ENCODE assay signal across 10 cellular contexts in the genomic region with DNA sequence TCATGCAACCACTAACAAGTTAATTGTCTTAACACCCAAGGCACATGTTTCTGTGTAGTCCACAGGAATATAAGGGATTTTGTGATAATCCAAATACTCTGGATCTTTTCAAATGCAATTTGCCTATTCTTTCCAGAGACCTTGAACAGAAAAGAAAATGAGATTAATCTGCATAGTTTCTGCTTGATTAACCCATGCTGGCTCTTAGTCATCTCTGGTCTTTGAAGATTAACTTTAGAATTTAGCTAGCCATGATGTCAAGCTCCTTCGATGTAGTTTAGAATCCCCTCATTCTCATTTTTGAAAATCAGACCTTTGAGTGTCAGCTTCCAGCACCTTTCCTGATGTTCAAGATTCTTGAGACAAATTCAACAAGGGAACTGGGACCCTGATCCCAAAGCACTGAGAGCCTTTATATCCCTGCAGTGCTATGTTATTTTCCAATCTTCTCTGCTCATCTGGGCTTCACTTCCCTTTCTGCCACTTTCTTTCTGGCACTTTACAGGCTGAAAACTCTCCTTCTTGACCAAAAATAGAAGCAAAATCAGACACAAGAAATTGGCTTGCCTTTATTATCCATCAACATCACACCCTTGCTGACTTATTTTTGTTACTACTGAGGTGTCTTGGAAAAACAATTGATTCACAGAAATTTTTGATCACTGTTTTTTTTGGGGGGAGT.
A peak's percentile ranks its signal among the peaks of the same experiment; 100 is the strongest.
DNase-seq lines count a peak whose midpoint lies in the region; ATAC-seq, FAIRE-seq and TF ChIP-seq lines count a peak whose summit lies in the region.
"Had no signal": no experiment of that assay in that cellular context is flagged by ENCODE, and none has a peak within 500 bp of the region (broad histone marks: within the 10 kb centered on the region; RNA-seq: fewer than 3 reads in every experiment).

No MANE protein-coding gene starts in this region.

- H3K27me3 ChIP-seq in BE2C: no peaks in the 10 kb centered on the region
- H3K27me3 ChIP-seq: right atrium auricular region had no signal

- no peaks in the 10 kb centered on the region for H3K36me3 ChIP-seq in BE2C

- no peak overlapping the region for H3K4me3 ChIP-seq in BE2C (ENCODE audit: low read depth, low read length)
- H3K4me3 ChIP-seq: right atrium auricular region had no signal

- TF ChIP-seq CTCF in GM20000 (IDR thresholded peaks at IDR 0.05; ENCODE audit: extremely low read depth, missing control alignments) (no peak), BE2C (IDR thresholded peaks at IDR 0.05; ENCODE audit: low read depth, low read length) (no peak)

- DNase-seq in GM12891 (ENCODE audit: insufficient read length, low spot score) (no peak), GM20000 (ENCODE audit: low spot score) (peak; percentile 36), astrocyte of the hippocampus (ENCODE audit: low read depth, low spot score) (peak; percentile 61), BE2C (no peak)
- DNase-seq in stimulated activated CD4-positive, alpha-beta T cell treated with anti-CD3 and anti-CD28 coated beads, Interleukin-15, amount 100 ng/mL, for 24 hours: no peak
- DNase-seq: naive B cell had no signal

- peak; percentile 51 for FAIRE-seq in GM12891 (lab: Jason Lieb, UNC)

- H3K9me3 ChIP-seq in BE2C: no peaks in the 10 kb centered on the region
- H3K9me3 ChIP-seq: right atrium auricular region had no signal

- ATAC-seq in HG03159 (IDR thresholded peaks at IDR 0.05; ENCODE audit: unreplicated experiment) (peak; percentile 69), GM19035 (IDR thresholded peaks at IDR 0.05; ENCODE audit: unreplicated experiment) (no peak), HG03039 (IDR thresholded peaks at IDR 0.05; ENCODE audit: unreplicated experiment) (no peak)

- no peaks in the 10 kb centered on the region for H3K4me1 ChIP-seq in BE2C
- H3K4me1 ChIP-seq: right atrium auricular region had no signal

- no peak for TF ChIP-seq POLR2A in GM12891 (IDR thresholded peaks at IDR 0.05; ENCODE audit: low read depth, low read length)

TF ChIP-seq in GM12891, 5 proteins besides CTCF, POLR2A, EP300 and RAD21:
- TF ChIP-seq TAF1 (IDR thresholded peaks at IDR 0.05; ENCODE audit: low read depth, low read length) (no peak), SPI1 (IDR thresholded peaks at IDR 0.05; ENCODE audit: low read depth, low read length) (peak; percentile 85)

Comparison
In these comparisons a context has a peak if more than half of its experiments do, and no peak if none do; other contexts are left out.
1. DNase-seq: peak in GM20000 (single experiment) and astrocyte of the hippocampus (single experiment); none in GM12891 (single experiment), BE2C (single experiment) and stimulated activated CD4-positive, alpha-beta T cell treated with anti-CD3 and anti-CD28 coated beads, Interleukin-15, amount 100 ng/mL, for 24 hours (single experiment).